Comparison of ENCODE assay signal across 10 cellular contexts in genomic region chr3:186511245-186511644, GRCh38. TPM values are rescaled to one million over a fixed set of nuclear protein-coding genes. Genes with fewer than 3 reads are reported as not detected.
DNase-seq lines count a peak whose midpoint lies in the region; ATAC-seq and TF ChIP-seq lines count a peak whose summit lies in the region.
"Had no signal": no experiment of that assay in that cellular context is flagged by ENCODE, and none has a peak within 500 bp of the region (broad histone marks: within the 10 kb centered on the region; RNA-seq: fewer than 3 reads in every experiment).

No MANE protein-coding gene starts in this region.

- H3K4me3 ChIP-seq in epithelial cell of esophagus (ENCODE audit: low read length): no peak overlapping the region
- H3K4me3 ChIP-seq: sigmoid colon had no signal

- CTCF ChIA-PET in activated CD8-positive, alpha-beta memory T cell treated with anti-CD3 and anti-CD28 coated beads, Interleukin-2, amount 10 ng/mL, durations not matched to agents 7 days and 5 days (lab: Charles Lee): no interaction called here

- ATAC-seq in activated CD8-positive, alpha-beta memory T cell treated with anti-CD3 and anti-CD28 coated beads, Interleukin-2, amount 10 ng/mL, durations not matched to agents 7 days and 5 days: peak; percentile 28
- ATAC-seq in GM21367 (IDR thresholded peaks at IDR 0.05; ENCODE audit: unreplicated experiment): peak; percentile 59
- peak; percentile 83 for ATAC-seq in HG03060 (IDR thresholded peaks at IDR 0.05; ENCODE audit: low read depth, unreplicated experiment)

- no peak overlapping the region for H3K27ac Mint-ChIP-seq in activated CD8-positive, alpha-beta memory T cell treated with anti-CD3 and anti-CD28 coated beads, Interleukin-2, amount 10 ng/mL, durations not matched to agents 7 days and 5 days
- H3K27ac Mint-ChIP-seq in progenitor cell of endocrine pancreas: no peak overlapping the region

- TF ChIP-seq CTCF in epithelial cell of esophagus (IDR thresholded peaks at IDR 0.05; ENCODE audit: insufficient read depth, low read depth, low read length, missing control alignments) (no peak), progenitor cell of endocrine pancreas (IDR thresholded peaks at IDR 0.05; ENCODE audit: unreplicated experiment) (no peak)

- H3K36me3 Mint-ChIP-seq in activated CD8-positive, alpha-beta memory T cell treated with anti-CD3 and anti-CD28 coated beads, Interleukin-2, amount 10 ng/mL, durations not matched to agents 7 days and 5 days: no peaks in the 10 kb centered on the region
- no peaks in the 10 kb centered on the region for H3K36me3 Mint-ChIP-seq in progenitor cell of endocrine pancreas (ENCODE audit: insufficient read depth)

- H3K4me3 Mint-ChIP-seq in activated CD8-positive, alpha-beta memory T cell treated with anti-CD3 and anti-CD28 coated beads, Interleukin-2, amount 10 ng/mL, durations not matched to agents 7 days and 5 days: no peak overlapping the region
- no peak overlapping the region for H3K4me3 Mint-ChIP-seq in progenitor cell of endocrine pancreas (ENCODE audit: low read depth)

- H3K27me3 Mint-ChIP-seq in activated CD8-positive, alpha-beta memory T cell treated with anti-CD3 and anti-CD28 coated beads, Interleukin-2, amount 10 ng/mL, durations not matched to agents 7 days and 5 days: peaks cover 30% of the 10 kb centered on the region
- H3K27me3 Mint-ChIP-seq in progenitor cell of endocrine pancreas: peaks cover 42% of the 10 kb centered on the region

- intact Hi-C loops in head of caudate nucleus (cut with DNase I): no loop called here

- no peaks in the 10 kb centered on the region for H3K9me3 Mint-ChIP-seq in activated CD8-positive, alpha-beta memory T cell treated with anti-CD3 and anti-CD28 coated beads, Interleukin-2, amount 10 ng/mL, durations not matched to agents 7 days and 5 days (ENCODE audit: low read depth)
- no peaks in the 10 kb centered on the region for H3K9me3 Mint-ChIP-seq in progenitor cell of endocrine pancreas (ENCODE audit: low read depth)

- no peak for DNase-seq in activated CD8-positive, alpha-beta memory T cell treated with anti-CD3 and anti-CD28 coated beads, Interleukin-2, amount 10 ng/mL, durations not matched to agents 7 days and 5 days
- DNase-seq in activated CD8-positive, alpha-beta memory T cell treated with anti-CD3 and anti-CD28 coated beads for 24 hours: no peak
- DNase-seq in epithelial cell of esophagus (ENCODE audit: low read depth): peak; percentile 23
- no peak for DNase-seq in progenitor cell of endocrine pancreas (ENCODE audit: low spot score, unreplicated experiment)
- DNase-seq in NCI-H526 treated with DMSO at 0.1 percent for 48 hours (lab: John Stamatoyannopoulos, UW): no peak
- no peak for DNase-seq in head of caudate nucleus
- DNase-seq: NCI-H1930, sigmoid colon had no signal

- peaks cover 33% of the 10 kb centered on the region for H3K4me1 Mint-ChIP-seq in activated CD8-positive, alpha-beta memory T cell treated with anti-CD3 and anti-CD28 coated beads, Interleukin-2, amount 10 ng/mL, durations not matched to agents 7 days and 5 days
- peaks cover 2% of the 10 kb centered on the region for H3K4me1 Mint-ChIP-seq in progenitor cell of endocrine pancreas (ENCODE audit: low read depth)

RNA-seq across cellular contexts. Expression of gene CRYGS, which starts 32.9 kb away (rescaled TPM):
- 1 to 10 TPM; 3.8 to 4.7 TPM for total RNA-seq in activated CD8-positive, alpha-beta memory T cell treated with anti-CD3 and anti-CD28 coated beads, Interleukin-2, amount 10 ng/mL, durations not matched to agents 7 days and 5 days
- total RNA-seq in progenitor cell of endocrine pancreas: 3.9 and 4.9 TPM in 2 replicates

RNA-seq across cellular contexts. Expression of gene TBCCD1, which starts 55.9 kb away (rescaled TPM):
- total RNA-seq in activated CD8-positive, alpha-beta memory T cell treated with anti-CD3 and anti-CD28 coated beads, Interleukin-2, amount 10 ng/mL, durations not matched to agents 7 days and 5 days: 10 to 100 TPM; 16.6 to 17.5 TPM
- 13.5 and 14.2 TPM in 2 replicates for total RNA-seq in progenitor cell of endocrine pancreas

RNA-seq across cellular contexts. Expression of gene DNAJB11, which starts 59.3 kb away (rescaled TPM):
- 10 to 100 TPM; 48.6 to 61.3 TPM for total RNA-seq in activated CD8-positive, alpha-beta memory T cell treated with anti-CD3 and anti-CD28 coated beads, Interleukin-2, amount 10 ng/mL, durations not matched to agents 7 days and 5 days
- 53.4 and 63.7 TPM in 2 replicates for total RNA-seq in progenitor cell of endocrine pancreas

Comparison
In these comparisons a context has a peak if more than half of its experiments do, and no peak if none do; other contexts are left out.
1. ATAC-seq: peak in every context shown above with its lines; median percentile 83 in HG03060; 59 in GM21367; 28 in activated CD8-positive, alpha-beta memory T cell treated with anti-CD3 and anti-CD28 coated beads, Interleukin-2, amount 10 ng/mL, durations not matched to agents 7 days and 5 days.